In the genomic region with DNA sequence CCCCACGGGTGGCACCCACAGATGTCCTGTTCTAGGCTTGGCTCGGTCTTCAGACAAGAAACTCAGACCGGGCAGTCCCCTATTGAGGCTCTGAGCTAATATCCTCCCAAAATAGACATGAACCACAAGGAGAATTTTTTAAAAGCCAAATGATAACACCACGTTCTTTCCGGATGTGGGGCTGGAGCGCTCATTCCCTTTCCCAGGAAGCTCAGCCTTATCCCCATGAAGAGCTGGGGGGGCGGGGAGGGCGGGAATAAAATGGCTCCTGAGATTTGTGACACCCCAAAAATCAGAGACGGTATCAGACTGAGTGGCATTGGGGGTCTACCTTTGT, we compare ENCODE assay signal across 20 cellular contexts. TPM values are rescaled to one million over a fixed set of nuclear protein-coding genes. Genes with fewer than 3 reads are reported as not detected.
DNase-seq lines count a peak whose midpoint lies in the region; ATAC-seq and TF ChIP-seq lines count a peak whose summit lies in the region.
"Had no signal": no experiment of that assay in that cellular context is flagged by ENCODE, and none has a peak within 500 bp of the region (broad histone marks: within the 10 kb centered on the region; RNA-seq: fewer than 3 reads in every experiment).

No MANE protein-coding gene starts in this region.

- peak overlapping the region in 1 of 2 donors; percentile 42 for H3K27ac ChIP-seq in right atrium auricular region
- peak overlapping the region in 1 of 4 donors; percentile 6 for H3K27ac ChIP-seq in tibial nerve
- H3K27ac ChIP-seq: hepatocyte, neutrophil, PC-9, SK-N-MC, upper lobe of right lung had no signal

- H3K4me1 ChIP-seq in right atrium auricular region (peaks cover 0 to 20% of the 10 kb centered on the region in 2 donors), tibial nerve (peaks cover 0 to 22% (median 2%) of the 10 kb centered on the region in 4 donors)
- H3K4me1 ChIP-seq: upper lobe of right lung had no signal

- no peaks in the 10 kb centered on the region for H3K36me3 Mint-ChIP-seq in neural crest cell (ENCODE audit: low read depth)

- 5 to 16% methylated on average over 9 of the region's 9 CpGs for WGBS in tibial nerve, 2 donors

- H3K27me3 ChIP-seq in right atrium auricular region (peaks cover 0 to 6% of the 10 kb centered on the region in 2 donors), tibial nerve (peaks cover 0 to 44% of the 10 kb centered on the region in 2 donors)

- no peak for TF ChIP-seq POLR2A in tibial nerve (IDR thresholded peaks at IDR 0.05)

- no peak overlapping the region for H3K27ac Mint-ChIP-seq in neural crest cell (ENCODE audit: unreplicated experiment)

- ATAC-seq in Right ventricle myocardium inferior (peak; percentile 4), Right ventricle myocardium superior (ENCODE audit: poor library complexity) (no peak), HG02852 (IDR thresholded peaks at IDR 0.05; ENCODE audit: unreplicated experiment) (no peak)
- ATAC-seq: K562 had no signal

- H3K4me3 ChIP-seq in right atrium auricular region: peak overlapping the region; percentile 45 to 50
- H3K4me3 ChIP-seq in tibial nerve: peak overlapping the region; percentile 9 to 50 (median 28)
- H3K4me3 ChIP-seq: hepatocyte, K562, PC-9, SK-N-MC had no signal

- no peaks in the 10 kb centered on the region for H3K9me3 Mint-ChIP-seq in neural crest cell

- intact Hi-C loops in Right ventricle myocardium inferior (cut with DNase I): no loop called here
- intact Hi-C loops in Right ventricle myocardium superior (cut with DNase I): no loop called here

- H3K4me3 Mint-ChIP-seq in neural crest cell: peak overlapping the region; percentile 74

- DNase-seq in Right ventricle myocardium inferior (ENCODE audit: missing footprints): no peak
- DNase-seq in Right ventricle myocardium superior: no peak
- no peak for DNase-seq in right atrium auricular region (ENCODE audit: low spot score)
- DNase-seq in neural crest cell (ENCODE audit: low read depth, low spot score): no peak
- no peak for DNase-seq in tibial nerve (ENCODE audit: low spot score in 2 of 2)
- DNase-seq in activated naive CD4-positive, alpha-beta T cell treated with Interleukin-2 at 50 U/mL for 16 hours: no peak
- DNase-seq in kidney glomerular epithelial cell (lab: John Stamatoyannopoulos, UW): no peak
- DNase-seq: activated CD4-positive, alpha-beta T cell treated with anti-CD3 and anti-CD28 coated beads for 4 hours; activated gamma-delta T cell; DMS 273 treated with DMSO at 0.1 percent for 48 hours; PC-9; stimulated activated CD4-positive, alpha-beta T cell treated with anti-CD3 and anti-CD28 coated beads, Interleukin-4, amount 100 ng/mL, for 4 hours; upper lobe of right lung had no signal

- TF ChIP-seq EP300 in tibial nerve (IDR thresholded peaks at IDR 0.05): no peak

- peaks cover 6% of the 10 kb centered on the region for H3K4me1 Mint-ChIP-seq in neural crest cell

- TF ChIP-seq CTCF in right atrium auricular region (IDR thresholded peaks at IDR 0.05): no peak
- TF ChIP-seq CTCF in neural crest cell (conservative IDR thresholded peaks at IDR 0.05): no peak
- TF ChIP-seq CTCF in tibial nerve (IDR thresholded peaks at IDR 0.05): no peak

- H3K9me3 ChIP-seq in right atrium auricular region (no peaks in the 10 kb centered on the region), tibial nerve (no peaks in the 10 kb centered on the region)
- H3K9me3 ChIP-seq: neutrophil, upper lobe of right lung had no signal

- H3K36me3 ChIP-seq in right atrium auricular region (no peaks in the 10 kb centered on the region), tibial nerve (no peaks in the 10 kb centered on the region)
- H3K36me3 ChIP-seq: neutrophil, upper lobe of right lung had no signal

- H3K27me3 Mint-ChIP-seq in neural crest cell (ENCODE audit: low read depth): peaks cover 93% of the 10 kb centered on the region

RNA-seq across cellular contexts. Expression of gene SLC6A1, which starts 1.1 kb away (rescaled TPM):
- total RNA-seq in Right ventricle myocardium inferior (0.57 TPM), Right ventricle myocardium superior (0.73 TPM), right atrium auricular region (1 to 10 TPM; 1.3 to 4.1 TPM), neural crest cell (0.42 and 0.45 TPM in 2 replicates), tibial nerve (1 to 10 TPM; 3.9 to 7.3 (median 5.4) TPM)
- total RNA-seq: dermis microvascular lymphatic vessel endothelial cell, fibroblast of lung, K562, PC-9 had no signal
